17 cellular contexts compared by ENCODE assay signal in the genomic region with DNA sequence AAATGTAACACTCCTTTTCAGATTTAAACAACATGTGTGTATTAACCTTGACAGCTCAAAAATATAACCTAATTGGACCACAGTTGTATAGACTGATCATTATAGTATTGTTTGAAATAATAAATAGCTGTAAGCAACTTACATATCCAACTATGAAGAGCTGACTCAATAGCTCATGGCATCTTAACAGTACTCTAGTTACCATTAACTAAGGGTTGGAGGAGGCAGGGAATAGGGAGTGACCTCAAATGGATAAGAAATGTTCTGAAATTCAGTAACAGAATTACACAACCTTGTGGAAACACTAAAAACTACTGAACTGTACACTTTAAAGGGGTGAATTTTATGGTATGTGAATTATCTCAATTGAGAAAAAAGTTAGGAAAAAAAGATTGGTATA.
DNase-seq lines count a peak whose midpoint lies in the region; ATAC-seq and TF ChIP-seq lines count a peak whose summit lies in the region.
"Had no signal": no experiment of that assay in that cellular context is flagged by ENCODE, and none has a peak within 500 bp of the region (broad histone marks: within the 10 kb centered on the region; RNA-seq: fewer than 3 reads in every experiment).

No MANE protein-coding gene starts in this region.

- DNase-seq in amniotic epithelial cell (ENCODE audit: low read depth), result peak; percentile 59
- DNase-seq in fibroblast of gingiva (ENCODE audit: low read depth), result peak; percentile 49
- DNase-seq in left lung, result no peak
- no peak for DNase-seq in sigmoid colon
- DNase-seq in activated naive CD8-positive, alpha-beta T cell treated with anti-CD3 and anti-CD28 coated beads, Interleukin-2, amount 50 U/mL, for 24 hours, result no peak
- DNase-seq in NCI-H82 treated with DMSO at 0.1 percent for 48 hours (lab: John Stamatoyannopoulos, UW; ENCODE audit: unreplicated experiment), result no peak
- DNase-seq: GF-D8, NCI-H1105, NCI-H187, NCI-H446, NCI-H748 treated with DMSO at 0.1 percent for 48 hours, SHP77 had no signal

- H3K4me3 ChIP-seq in left lung (no peak overlapping the region), sigmoid colon (no peak overlapping the region)
- H3K4me3 ChIP-seq: BLaER1 had no signal

- intact Hi-C loops in left lung (cut with DNase I), result no loop called here
- intact Hi-C loops in sigmoid colon (cut with DNase I), result loop anchor here (2.0 kb wide), 1 partner anchor 137 kb away; the partner anchor contains the start of gene CPEB2

- TF ChIP-seq CTCF in left lung (IDR thresholded peaks at IDR 0.05) (no peak), sigmoid colon (IDR thresholded peaks at IDR 0.05) (no peak)

- ATAC-seq in left lung (peak; percentile 88), GM21737 (IDR thresholded peaks at IDR 0.05; ENCODE audit: unreplicated experiment) (no peak), HG03135 (IDR thresholded peaks at IDR 0.05; ENCODE audit: unreplicated experiment) (no peak)
- no peak for ATAC-seq in activated naive CD8-positive, alpha-beta T cell treated with anti-CD3 and anti-CD28 coated beads, Interleukin-2, amount 50 U/mL, for 24 hours
- ATAC-seq: Panc1 had no signal

- H3K27ac ChIP-seq in left lung, result peak overlapping the region in 1 of 2 donors; percentile 57
- peak overlapping the region; percentile 78 to 88 (median 83) for H3K27ac ChIP-seq in sigmoid colon
- H3K27ac ChIP-seq: BLaER1, KMS-11 had no signal

- TF ChIP-seq EP300 in sigmoid colon (IDR thresholded peaks at IDR 0.05), result no peak

- H3K27me3 ChIP-seq in left lung, result peaks cover 0 to 13% of the 10 kb centered on the region in 2 donors
- no peaks in the 10 kb centered on the region for H3K27me3 ChIP-seq in sigmoid colon
- H3K27me3 ChIP-seq: BLaER1 had no signal

- H3K36me3 ChIP-seq in left lung (no peaks in the 10 kb centered on the region), sigmoid colon (no peaks in the 10 kb centered on the region)
- H3K36me3 ChIP-seq: BLaER1 had no signal

- peaks cover 20% of the 10 kb centered on the region for H3K27me3 Mint-ChIP-seq in activated naive CD8-positive, alpha-beta T cell treated with anti-CD3 and anti-CD28 coated beads, Interleukin-2, amount 50 U/mL, for 24 hours

- no peaks in the 10 kb centered on the region for H3K9me3 ChIP-seq in left lung
- H3K9me3 ChIP-seq in sigmoid colon, result no peaks in the 10 kb centered on the region
- H3K9me3 ChIP-seq: BLaER1 had no signal

- H3K4me1 ChIP-seq in left lung, result peaks cover 0 to 13% of the 10 kb centered on the region in 2 donors
- H3K4me1 ChIP-seq in sigmoid colon, result peaks cover 5 to 67% (median 56%) of the 10 kb centered on the region in 4 donors
- H3K4me1 ChIP-seq: BLaER1 had no signal

- no peak overlapping the region for H3K4me3 Mint-ChIP-seq in activated naive CD8-positive, alpha-beta T cell treated with anti-CD3 and anti-CD28 coated beads, Interleukin-2, amount 50 U/mL, for 24 hours

- no peaks in the 10 kb centered on the region for H3K9me3 Mint-ChIP-seq in activated naive CD8-positive, alpha-beta T cell treated with anti-CD3 and anti-CD28 coated beads, Interleukin-2, amount 50 U/mL, for 24 hours

- no peaks in the 10 kb centered on the region for H3K4me1 Mint-ChIP-seq in activated naive CD8-positive, alpha-beta T cell treated with anti-CD3 and anti-CD28 coated beads, Interleukin-2, amount 50 U/mL, for 24 hours

- H3K36me3 Mint-ChIP-seq in activated naive CD8-positive, alpha-beta T cell treated with anti-CD3 and anti-CD28 coated beads, Interleukin-2, amount 50 U/mL, for 24 hours (ENCODE audit: low read depth), result no peaks in the 10 kb centered on the region

- no peak for TF ChIP-seq POLR2A in sigmoid colon (IDR thresholded peaks at IDR 0.05)

- no peak overlapping the region for H3K27ac Mint-ChIP-seq in activated naive CD8-positive, alpha-beta T cell treated with anti-CD3 and anti-CD28 coated beads, Interleukin-2, amount 50 U/mL, for 24 hours

Comparison
In these comparisons a context has a peak if more than half of its experiments do, and no peak if none do; other contexts are left out.
1. DNase-seq: peak in amniotic epithelial cell (single experiment) and fibroblast of gingiva (single experiment); none in left lung (0 of 2), sigmoid colon (single experiment), activated naive CD8-positive, alpha-beta T cell treated with anti-CD3 and anti-CD28 coated beads, Interleukin-2, amount 50 U/mL, for 24 hours (single experiment) and NCI-H82 treated with DMSO at 0.1 percent for 48 hours (single experiment).